Comparison of ENCODE assay signal across 1 cellular context in genomic region chr13:50124536-50125305, GRCh38.
TF ChIP-seq lines count a peak whose summit lies in the region.

No MANE protein-coding gene starts in this region.

TF ChIP-seq in H1, 55 proteins besides CTCF, POLR2A, EP300 and RAD21 (continued from another document):
- TF ChIP-seq E2F6 (IDR thresholded peaks at IDR 0.05), result peak; percentile 40; the same call in 1 of the 2 replicates
- no peak for TF ChIP-seq CHD1 (IDR thresholded peaks at IDR 0.05; ENCODE audit: low read depth, low read length)
- no peak for TF ChIP-seq CHD2 (IDR thresholded peaks at IDR 0.05; ENCODE audit: low read length)
- TF ChIP-seq PHF8 (conservative IDR thresholded peaks at IDR 0.05; ENCODE audit: low read depth, low read length), result no peak
- no peak for TF ChIP-seq CEBPB (IDR thresholded peaks at IDR 0.05; ENCODE audit: low read depth, low read length)
- no peak for TF ChIP-seq ATF2 (IDR thresholded peaks at IDR 0.05; ENCODE audit: low read length)
- no peak for TF ChIP-seq ASH2L (IDR thresholded peaks at IDR 0.05; ENCODE audit: low read length)
- TF ChIP-seq JUN (IDR thresholded peaks at IDR 0.05; ENCODE audit: low read depth, low read length), result no peak
- no peak for TF ChIP-seq POLR2AphosphoS5 (IDR thresholded peaks at IDR 0.05; ENCODE audit: low read depth, low read length)
- no peak for TF ChIP-seq RFX5 (IDR thresholded peaks at IDR 0.05; ENCODE audit: borderline replicate concordance, low read depth, low read length)
- no peak for TF ChIP-seq TAF7 (optimal IDR thresholded peaks at IDR 0.05; ENCODE audit: borderline replicate concordance, low read depth, low read length)
- no peak for TF ChIP-seq GTF2F1 (IDR thresholded peaks at IDR 0.05; ENCODE audit: borderline replicate concordance, low read depth, low read length)
- TF ChIP-seq RBBP5 (IDR thresholded peaks at IDR 0.05; ENCODE audit: borderline replicate concordance, low read depth, low read length), result peak; percentile 27; the same call in 1 of the 2 replicates
- TF ChIP-seq BACH1 (IDR thresholded peaks at IDR 0.05; ENCODE audit: low read length), result no peak
- TF ChIP-seq TCF12 (IDR thresholded peaks at IDR 0.05; ENCODE audit: low read depth, low read length), result no peak
- TF ChIP-seq CREB1 (IDR thresholded peaks at IDR 0.05), result no peak
- TF ChIP-seq BCL11A (IDR thresholded peaks at IDR 0.05; ENCODE audit: low read depth in 2 of 2, low read length in 2 of 2), result no peak
- TF ChIP-seq EZH2 (IDR thresholded peaks at IDR 0.05; ENCODE audit: low read depth, low read length, severe bottlenecking), result no peak
- no peak for TF ChIP-seq SIRT6 (IDR thresholded peaks at IDR 0.05; ENCODE audit: low read length)
- TF ChIP-seq TAF1 (IDR thresholded peaks at IDR 0.05; ENCODE audit: low read depth, low read length), result no peak
- TF ChIP-seq GABPA (IDR thresholded peaks at IDR 0.05; ENCODE audit: borderline replicate concordance, insufficient read depth, low read length), result no peak
- no peak for TF ChIP-seq CBX5 (IDR thresholded peaks at IDR 0.05; ENCODE audit: low read depth, low read length)
- TF ChIP-seq SP1 (IDR thresholded peaks at IDR 0.05; ENCODE audit: low read depth, low read length), result no peak
- peak; percentile 12 for TF ChIP-seq RNF2 (IDR thresholded peaks at IDR 0.05; ENCODE audit: borderline replicate concordance, low read depth, low read length, missing control alignments, poor library complexity, severe bottlenecking)
- TF ChIP-seq SAP30 (IDR thresholded peaks at IDR 0.05; ENCODE audit: insufficient read depth, insufficient replicate concordance, low read length), result no peak
- no peak for TF ChIP-seq RXRA (IDR thresholded peaks at IDR 0.05; ENCODE audit: insufficient read depth, low read depth, low read length)
- TF ChIP-seq SRF (IDR thresholded peaks at IDR 0.05; ENCODE audit: low read depth, low read length), result no peak
- no peak for TF ChIP-seq NANOG (IDR thresholded peaks at IDR 0.05; ENCODE audit: insufficient read depth, low read depth, low read length, poor library complexity, severe bottlenecking)
- TF ChIP-seq SUZ12 (IDR thresholded peaks at IDR 0.05; ENCODE audit: low read length), result no peak
